Comparison of ENCODE assay signal across 31 cellular contexts in the genomic region with DNA sequence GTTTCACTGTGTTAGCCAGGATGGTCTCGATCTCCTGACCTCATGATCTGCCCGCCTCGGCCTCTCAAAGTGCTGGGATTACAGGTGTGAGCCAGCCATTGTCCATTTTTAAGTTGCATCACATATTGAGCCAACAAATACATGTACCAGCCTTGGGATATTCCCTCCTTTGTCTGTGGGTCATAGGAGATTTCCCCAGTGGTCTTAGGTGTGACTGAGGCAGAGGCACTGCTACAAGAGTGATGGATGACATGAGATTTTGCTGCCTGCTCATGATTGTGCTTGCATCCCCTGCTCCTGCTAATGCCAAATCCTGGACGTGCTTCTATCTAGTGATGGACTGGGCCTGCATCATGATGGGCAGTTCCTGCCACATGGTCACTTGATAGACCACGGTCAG. TPM values are rescaled to one million over a fixed set of nuclear protein-coding genes. Genes with fewer than 3 reads are reported as not detected.
DNase-seq lines count a peak whose midpoint lies in the region; ATAC-seq, FAIRE-seq and TF ChIP-seq lines count a peak whose summit lies in the region.
"Had no signal": no experiment of that assay in that cellular context is flagged by ENCODE, and none has a peak within 500 bp of the region (broad histone marks: within the 10 kb centered on the region; RNA-seq: fewer than 3 reads in every experiment).

No MANE protein-coding gene starts in this region.

- POLR2A ChIA-PET in H1 (lab: Charles Lee; ENCODE audit: partially characterized antibody), result no interaction called here
- POLR2A ChIA-PET in naive thymus-derived CD8-positive, alpha-beta T cell (lab: Charles Lee), result interaction anchor here (0.7 to 4.3 kb wide), 2 partner anchors 24 to 282 kb away, joined by 7 to 20 read pairs; no protein-coding TSS in a partner anchor

- no peak overlapping the region for H2AK5ac ChIP-seq in H1 (ENCODE audit: low read depth, low read length)
- no peak overlapping the region for H2AK5ac ChIP-seq in trophoblast cell (ENCODE audit: low read length)

- H2AFZ ChIP-seq in H1 (ENCODE audit: low read length) (no peak overlapping the region), trophoblast cell (ENCODE audit: insufficient read depth, low read length, poor library complexity) (no peak overlapping the region)

- no peak for TF ChIP-seq EP300 in H1 (IDR thresholded peaks at IDR 0.05; ENCODE audit: borderline replicate concordance in 1 of 2, low read depth in 2 of 2, low read length in 2 of 2)

- peaks cover 31% of the 10 kb centered on the region for H3K9me3 Mint-ChIP-seq in activated naive CD4-positive, alpha-beta T cell treated with anti-CD3 and anti-CD28 coated beads, Interleukin-2, amount 50 U/mL, for 24 hours
- peaks cover 0 to 47% (median 23%) of the 10 kb centered on the region in 9 donors for H3K9me3 Mint-ChIP-seq in naive thymus-derived CD8-positive, alpha-beta T cell

- no peaks in the 10 kb centered on the region for H3K79me1 ChIP-seq in H1 (ENCODE audit: low read depth, low read length)
- H3K79me1 ChIP-seq in trophoblast cell (ENCODE audit: low read length), result no peaks in the 10 kb centered on the region

- H3K18ac ChIP-seq in H1 (ENCODE audit: extremely low read depth, low read length), result no peak overlapping the region
- H3K18ac ChIP-seq in trophoblast cell (ENCODE audit: low read length), result no peak overlapping the region

- H3K27ac Mint-ChIP-seq in activated naive CD4-positive, alpha-beta T cell treated with anti-CD3 and anti-CD28 coated beads, Interleukin-2, amount 50 U/mL, for 24 hours, result peak overlapping the region; percentile 51
- H3K27ac Mint-ChIP-seq in naive thymus-derived CD8-positive, alpha-beta T cell, result peak overlapping the region in 7 of 10 donors; percentile 9 to 82 (median 63)
- H3K27ac Mint-ChIP-seq: CD14-positive monocyte had no signal

- no peak overlapping the region for H2BK12ac ChIP-seq in H1 (ENCODE audit: low read depth, low read length)
- H2BK12ac ChIP-seq in trophoblast cell (ENCODE audit: low read length), result no peak overlapping the region

- peak overlapping the region; percentile 43 for H4K12ac ChIP-seq in trophoblast cell (ENCODE audit: low read depth, low read length)

- DNase-seq in activated naive CD4-positive, alpha-beta T cell treated with anti-CD3 and anti-CD28 coated beads, Interleukin-2, amount 50 U/mL, for 16 hours, result no peak
- DNase-seq in H1 (ENCODE audit: low read depth in 1 of 2, low spot score in 2 of 2) (no peak), trophoblast cell (no peak), RPMI8226 (no peak), prostate gland (ENCODE audit: low spot score) (no peak)
- no peak for DNase-seq in naive thymus-derived CD8-positive, alpha-beta T cell
- DNase-seq: 8988T; ACHN; BE2C; C1 segment of cervical spinal cord; CD4-positive, alpha-beta memory T cell; CD4-positive, CD25-positive, alpha-beta regulatory T cell; CD8-positive, alpha-beta memory T cell; COR-L47; DMS 273 treated with DMSO at 0.1 percent for 48 hours; DMS153; DMS53; DMS79; DND-41; EL; GDM1 had no signal

- ATAC-seq in naive thymus-derived CD8-positive, alpha-beta T cell, result no peak
- ATAC-seq: GM12878 had no signal

- no peak overlapping the region for H3K14ac ChIP-seq in H1 (ENCODE audit: insufficient read length)
- no peak overlapping the region for H3K14ac ChIP-seq in trophoblast cell (ENCODE audit: low read length)

- H3K4me1 ChIP-seq in H1 (replicated peaks in 1 of 4; ENCODE audit: control insufficient read depth in 3 of 4, insufficient read depth in 4 of 4, low read length in 3 of 4), result no peaks in the 10 kb centered on the region
- no peaks in the 10 kb centered on the region for H3K4me1 ChIP-seq in trophoblast cell (ENCODE audit: control insufficient read depth in 1 of 2, insufficient read depth in 2 of 2, low read length in 2 of 2)
- H3K4me1 ChIP-seq in prostate gland (replicated peaks), result no peaks in the 10 kb centered on the region
- H3K4me1 ChIP-seq: BE2C, BLaER1 had no signal

- H2BK15ac ChIP-seq in H1 (ENCODE audit: low read length), result no peak overlapping the region

- TF ChIP-seq CTCF in H1 (IDR thresholded peaks at IDR 0.05; ENCODE audit: control extremely low read depth in 1 of 3, insufficient read depth in 1 of 3, low read depth in 1 of 3, low read length in 3 of 3) (no peak), prostate gland (IDR thresholded peaks at IDR 0.05) (no peak)

- H3K4me1 Mint-ChIP-seq in activated naive CD4-positive, alpha-beta T cell treated with anti-CD3 and anti-CD28 coated beads, Interleukin-2, amount 50 U/mL, for 24 hours, result peaks cover 58% of the 10 kb centered on the region
- H3K4me1 Mint-ChIP-seq in naive thymus-derived CD8-positive, alpha-beta T cell, result peaks cover 25 to 83% (median 63%) of the 10 kb centered on the region in 4 donors
- H3K4me1 Mint-ChIP-seq: CD14-positive monocyte had no signal

- H3K9ac ChIP-seq in H1 (replicated peaks in 1 of 4; ENCODE audit: extremely low read depth in 1 of 4, low read depth in 3 of 4, low read length in 3 of 4) (no peak overlapping the region), trophoblast cell (ENCODE audit: low read length) (no peak overlapping the region)
- H3K9ac ChIP-seq: BLaER1 had no signal

- no peaks in the 10 kb centered on the region for H3K27me3 ChIP-seq in H1 (replicated peaks in 1 of 4; ENCODE audit: control insufficient read depth in 3 of 4, extremely low read depth in 1 of 4, insufficient read depth in 3 of 4, low read length in 3 of 4)
- H3K27me3 ChIP-seq in trophoblast cell (ENCODE audit: insufficient read depth, low read length), result no peaks in the 10 kb centered on the region
- no peaks in the 10 kb centered on the region for H3K27me3 ChIP-seq in prostate gland (replicated peaks; ENCODE audit: insufficient read depth)
- H3K27me3 ChIP-seq: BE2C, BLaER1 had no signal

- WGBS in H1 (ENCODE audit: extremely low coverage in 1 of 2, insufficient coverage in 1 of 2, insufficient read length in 1 of 2, insufficient replicate concordance in 2 of 2, low coverage in 1 of 2, low lambda C conversion rate in 2 of 2, missing lambda C conversion rate in 1 of 2), 2 experiments, result 86% methylated on average over 5 of the region's 5 CpGs; no CpG with 5 or more reads in 1 of the 2 experiments
- no CpG with 5 or more reads among the region's 5 CpGs for WGBS in trophoblast cell (ENCODE audit: extremely low coverage, insufficient coverage, insufficient read length)
- 99% methylated on average over 5 of the region's 5 CpGs for WGBS in prostate gland

- TF ChIP-seq RAD21 in H1 (IDR thresholded peaks at IDR 0.05 in 1 of 2, conservative IDR thresholded peaks at IDR 0.05 in 1 of 2; ENCODE audit: low read depth in 2 of 2, low read length in 2 of 2), result no peak

- intact Hi-C loops in prostate gland (cut with DNase I), result no loop called here

- no peak overlapping the region for H2BK120ac ChIP-seq in H1 (replicated peaks; ENCODE audit: low read depth, low read length)
- H2BK120ac ChIP-seq in trophoblast cell (ENCODE audit: insufficient read depth, low read length, poor library complexity), result no peak overlapping the region

- no peaks in the 10 kb centered on the region for H3K23me2 ChIP-seq in H1 (ENCODE audit: low read depth, low read length)

- H3K4me3 ChIP-seq in H1 (ENCODE audit: extremely low read depth in 1 of 4, insufficient read depth in 2 of 4, low read depth in 3 of 4, low read length in 4 of 4), result no peak overlapping the region
- no peak overlapping the region for H3K4me3 ChIP-seq in trophoblast cell (ENCODE audit: low read depth, low read length)
- H3K4me3 ChIP-seq in prostate gland, result no peak overlapping the region
- H3K4me3 ChIP-seq: BLaER1, GM12878 had no signal

- H3K36me3 ChIP-seq in H1 (ENCODE audit: control insufficient read depth in 2 of 4, insufficient read depth in 4 of 4, low read length in 3 of 4) (no peaks in the 10 kb centered on the region), trophoblast cell (ENCODE audit: control insufficient read depth in 1 of 2, insufficient read depth in 2 of 2, low read length in 2 of 2) (no peaks in the 10 kb centered on the region), prostate gland (no peaks in the 10 kb centered on the region)
- H3K36me3 ChIP-seq: BE2C, BLaER1 had no signal

- H3K79me2 ChIP-seq in H1 (ENCODE audit: control insufficient read depth in 1 of 2, insufficient read depth in 2 of 2, low read length in 2 of 2), result no peaks in the 10 kb centered on the region
- no peaks in the 10 kb centered on the region for H3K79me2 ChIP-seq in trophoblast cell (ENCODE audit: control insufficient read depth, insufficient read depth, low read length, poor library complexity)

- H2BK20ac ChIP-seq in H1 (ENCODE audit: low read length), result no peak overlapping the region

- 0 out of 2 replicates have a peak overlapping the region, but pooled peaks have one; percentile 51 for H4K8ac ChIP-seq in H1 (ENCODE audit: extremely low read depth, insufficient read depth, low read length)
- H4K8ac ChIP-seq in trophoblast cell (ENCODE audit: low read depth, low read length), result no peak overlapping the region

- H3K4me3 Mint-ChIP-seq in activated naive CD4-positive, alpha-beta T cell treated with anti-CD3 and anti-CD28 coated beads, Interleukin-2, amount 50 U/mL, for 24 hours, result no peak overlapping the region
- peak overlapping the region in 1 of 10 donors; percentile 19 for H3K4me3 Mint-ChIP-seq in naive thymus-derived CD8-positive, alpha-beta T cell
- H3K4me3 Mint-ChIP-seq: CD14-positive monocyte had no signal

- no peaks in the 10 kb centered on the region for H3K27me3 Mint-ChIP-seq in activated naive CD4-positive, alpha-beta T cell treated with anti-CD3 and anti-CD28 coated beads, Interleukin-2, amount 50 U/mL, for 24 hours
- H3K27me3 Mint-ChIP-seq in naive thymus-derived CD8-positive, alpha-beta T cell, result no peaks in the 10 kb centered on the region
- H3K27me3 Mint-ChIP-seq: CD4-positive, alpha-beta memory T cell; CD4-positive, CD25-positive, alpha-beta regulatory T cell; CD8-positive, alpha-beta memory T cell had no signal

- no peak overlapping the region for H4K5ac ChIP-seq in H1 (ENCODE audit: insufficient read length, low read depth, low read length)

- peaks cover 42% of the 10 kb centered on the region for H3K36me3 Mint-ChIP-seq in activated naive CD4-positive, alpha-beta T cell treated with anti-CD3 and anti-CD28 coated beads, Interleukin-2, amount 50 U/mL, for 24 hours
- peaks cover 2 to 41% (median 37%) of the 10 kb centered on the region in 3 donors for H3K36me3 Mint-ChIP-seq in naive thymus-derived CD8-positive, alpha-beta T cell

- no peak overlapping the region for H3K56ac ChIP-seq in H1 (replicated peaks; ENCODE audit: insufficient read length, low read depth, low read length)

- no peak for TF ChIP-seq POLR2A in H1 (IDR thresholded peaks at IDR 0.05; ENCODE audit: control extremely low read depth in 1 of 2, low read depth in 2 of 2, low read length in 2 of 2)
- TF ChIP-seq POLR2A in prostate gland (IDR thresholded peaks at IDR 0.05), result no peak

- H2BK5ac ChIP-seq in H1 (ENCODE audit: low read depth, low read length), result no peak overlapping the region
- H2BK5ac ChIP-seq in trophoblast cell (ENCODE audit: low read depth, low read length, poor library complexity), result no peak overlapping the region

- FAIRE-seq in H1 (lab: Jason Lieb, UNC), result no peak
- FAIRE-seq: A204.1, GM12878, GM12892, GM18507 had no signal

- H3K27ac ChIP-seq in H1 (ENCODE audit: low read depth, low read length) (no peak overlapping the region), trophoblast cell (ENCODE audit: low read depth, low read length) (no peak overlapping the region), prostate gland (no peak overlapping the region)
- H3K27ac ChIP-seq: BLaER1 had no signal

- no peak overlapping the region for H4K91ac ChIP-seq in H1 (replicated peaks; ENCODE audit: insufficient read length, low read length)
- no peak overlapping the region for H4K91ac ChIP-seq in trophoblast cell (ENCODE audit: low read depth, low read length)

- H3K4me2 ChIP-seq in H1 (ENCODE audit: insufficient read depth in 1 of 2, low read depth in 2 of 2, low read length in 2 of 2) (no peak overlapping the region), trophoblast cell (ENCODE audit: low read length) (no peak overlapping the region)
- H3K4me2 ChIP-seq: BLaER1 had no signal

- CTCF ChIA-PET in H1 (lab: Charles Lee; ENCODE audit: partially characterized antibody), result no interaction called here

- no peak overlapping the region for H3K4ac ChIP-seq in H1 (replicated peaks; ENCODE audit: insufficient read length, low read depth, low read length)
- H3K4ac ChIP-seq in trophoblast cell (ENCODE audit: low read depth, low read length), result no peak overlapping the region

- no peaks in the 10 kb centered on the region for H4K20me1 ChIP-seq in H1 (replicated peaks in 1 of 2; ENCODE audit: control insufficient read depth in 1 of 2, insufficient read depth in 2 of 2, low read length in 2 of 2)
- H4K20me1 ChIP-seq: BLaER1 had no signal

- no peak overlapping the region for H3K23ac ChIP-seq in H1 (ENCODE audit: insufficient read length)
- H3K23ac ChIP-seq in trophoblast cell (ENCODE audit: low read length), result no peak overlapping the region

- 0 out of 4 replicates have a peak, but pooled peaks cover 0 to 5% of the 10 kb centered on the region in 2 experiments for H3K9me3 ChIP-seq in H1 (ENCODE audit: insufficient read depth in 2 of 2, low read depth in 1 of 2, low read length in 1 of 2)
- peaks cover 3% of the 10 kb centered on the region for H3K9me3 ChIP-seq in trophoblast cell (ENCODE audit: insufficient read depth, low read depth, low read length)
- no peaks in the 10 kb centered on the region for H3K9me3 ChIP-seq in prostate gland
- H3K9me3 ChIP-seq: BE2C had no signal

RNA-seq across cellular contexts. Expression of a gene that starts 10.7 kb away (rescaled TPM):
- not detected in 2 replicates for total RNA-seq in H1 (2021; fragmentation: NEBNext Ultra II Directional; extraction: Animal tissue kit (Norgen Biotek cat#: 25700))
- not detected in 2 replicates for polyA plus RNA-seq in H1 (2011; rRNA removed)
- not detected for polyA plus RNA-seq in H1 (2011; cell fraction: cytosol; rRNA removed)
- not detected for polyA plus RNA-seq in H1 (2011; cell fraction: nucleus; rRNA removed)
- not detected in 4 replicates for polyA plus RNA-seq in H1 (2012, experiment 1 of 2)
- polyA plus RNA-seq in H1 (2012, experiment 2 of 2), result not detected
- polyA plus RNA-seq in H1 (2013, experiment 1 of 2), result not detected
- polyA plus RNA-seq in H1 (2013, experiment 2 of 2), result not detected
- not detected in 2 replicates for polyA minus RNA-seq in H1 (2011; rRNA and poly(A)+ RNA removed)
- polyA minus RNA-seq in H1 (2011; cell fraction: cytosol; rRNA and poly(A)+ RNA removed), result not detected
- 0.10 TPM for polyA minus RNA-seq in H1 (2011; cell fraction: nucleus; rRNA and poly(A)+ RNA removed)
- 100 to 1,000 TPM; 213 to 216 TPM for total RNA-seq in naive thymus-derived CD8-positive, alpha-beta T cell
- 100 to 1,000 TPM; 115 to 173 (median 121) TPM for polyA plus RNA-seq in naive thymus-derived CD8-positive, alpha-beta T cell
- polyA plus RNA-seq in trophoblast cell (2013), result not detected in 2 replicates
- total RNA-seq in prostate gland, result 10 to 100 TPM; 10.8 to 15.7 TPM
- total RNA-seq: A673, G401 had no signal
- polyA plus RNA-seq: AG04450 had no signal

RNA-seq across cellular contexts. Expression of a gene that starts 42.6 kb away (rescaled TPM):
- not detected in 2 replicates for total RNA-seq in H1 (2021; fragmentation: NEBNext Ultra II Directional; extraction: Animal tissue kit (Norgen Biotek cat#: 25700))
- not detected in 2 replicates for polyA plus RNA-seq in H1 (2011; rRNA removed)
- not detected for polyA plus RNA-seq in H1 (2011; cell fraction: cytosol; rRNA removed)
- polyA plus RNA-seq in H1 (2011; cell fraction: nucleus; rRNA removed), result not detected
- polyA plus RNA-seq in H1 (2012, experiment 1 of 2), result not detected in 4 replicates
- polyA plus RNA-seq in H1 (2012, experiment 2 of 2), result not detected
- polyA plus RNA-seq in H1 (2013, experiment 1 of 2), result not detected
- not detected for polyA plus RNA-seq in H1 (2013, experiment 2 of 2)
- not detected in 2 replicates for polyA minus RNA-seq in H1 (2011; rRNA and poly(A)+ RNA removed)
- not detected for polyA minus RNA-seq in H1 (2011; cell fraction: cytosol; rRNA and poly(A)+ RNA removed)
- not detected for polyA minus RNA-seq in H1 (2011; cell fraction: nucleus; rRNA and poly(A)+ RNA removed)
- total RNA-seq in naive thymus-derived CD8-positive, alpha-beta T cell, result 100 to 1,000 TPM; 231 to 238 TPM
- 100 to 1,000 TPM in 1 of 3 donors, 10 to 100 TPM in 2; 89.3 to 102 (median 93.8) TPM for polyA plus RNA-seq in naive thymus-derived CD8-positive, alpha-beta T cell
- polyA plus RNA-seq in trophoblast cell (2013), result not detected in 2 replicates
- 10 to 100 TPM in 1 of 2 donors, 1 to 10 TPM in 1; 6.6 to 16.1 TPM for total RNA-seq in prostate gland
- total RNA-seq: G401 had no signal

Comparison
In these comparisons a context has a peak if more than half of its experiments do, and no peak if none do; other contexts are left out.
1. RNA of a gene that starts 10.7 kb away (total RNA-seq): 213 to 216 TPM in naive thymus-derived CD8-positive, alpha-beta T cell; 10.8 to 15.7 TPM in prostate gland and not detected in H1; every median in the first group is over 10 times any median in the second.
2. RNA of a gene that starts 42.6 kb away (total RNA-seq): 231 to 238 TPM in naive thymus-derived CD8-positive, alpha-beta T cell; 6.6 to 16.1 TPM in prostate gland and not detected in H1; every median in the first group is over 10 times any median in the second.